Comparison of ENCODE assay signal across 17 cellular contexts in the genomic region with DNA sequence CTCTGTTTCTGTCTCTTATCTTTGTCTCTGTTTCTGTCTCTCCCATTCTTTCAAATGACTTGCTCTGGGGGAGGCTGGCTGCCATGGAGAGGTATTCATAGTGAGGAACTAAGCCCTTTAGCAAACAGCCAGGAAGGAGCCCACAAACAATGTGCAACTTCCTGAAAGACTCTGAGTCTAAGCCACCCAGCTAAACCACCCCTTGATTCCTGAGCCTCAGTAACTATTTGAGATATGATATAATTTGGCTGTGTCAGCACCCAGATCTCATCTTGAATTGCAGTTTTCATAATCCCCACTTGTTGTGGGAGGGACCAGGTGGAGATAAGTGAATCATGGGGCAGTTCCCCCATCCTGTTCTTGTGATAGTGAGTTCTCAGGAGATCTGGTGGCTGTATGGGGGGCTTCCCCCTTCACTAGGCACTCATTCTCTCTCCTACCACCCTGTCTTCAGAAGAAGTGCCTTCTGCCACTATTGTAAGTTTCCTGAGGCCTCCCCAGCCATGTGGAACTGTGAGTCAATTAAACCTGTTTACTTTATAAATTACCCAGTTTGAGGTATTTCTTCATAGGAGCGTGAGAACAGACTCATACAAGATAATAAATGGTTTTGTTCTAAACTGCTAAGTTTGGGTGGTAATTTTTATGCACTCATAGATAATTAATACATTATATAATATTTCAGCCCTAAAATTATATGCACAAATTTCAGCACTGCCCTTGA.
DNase-seq lines count a peak whose midpoint lies in the region; ATAC-seq, FAIRE-seq and TF ChIP-seq lines count a peak whose summit lies in the region.
"Had no signal": no experiment of that assay in that cellular context is flagged by ENCODE, and none has a peak within 500 bp of the region (broad histone marks: within the 10 kb centered on the region; RNA-seq: fewer than 3 reads in every experiment).

No MANE protein-coding gene starts in this region.

- no peaks in the 10 kb centered on the region for H3K4me1 ChIP-seq in naive thymus-derived CD4-positive, alpha-beta T cell (ENCODE audit: control insufficient read depth in 2 of 2, insufficient read depth in 2 of 2, low read length in 2 of 2)

- H3K27ac ChIP-seq in HL-60 (replicated peaks): peak overlapping the region; percentile 55
- no peak overlapping the region for H3K27ac ChIP-seq in naive thymus-derived CD4-positive, alpha-beta T cell (ENCODE audit: low read depth, low read length)

- CTCF ChIA-PET in naive thymus-derived CD4-positive, alpha-beta T cell (lab: Charles Lee): no interaction called here

- ATAC-seq in naive thymus-derived CD4-positive, alpha-beta T cell: peak; percentile 65
- no peak for ATAC-seq in HG03280 (IDR thresholded peaks at IDR 0.05; ENCODE audit: unreplicated experiment)
- ATAC-seq: activated naive CD4-positive, alpha-beta T cell treated with anti-CD3 and anti-CD28 coated beads, Interleukin-2, amount 50 U/mL, for 72 hours had no signal

- intact Hi-C loops in naive thymus-derived CD4-positive, alpha-beta T cell (cut with micrococcal nuclease): no loop called here

- H3K4me1 Mint-ChIP-seq in naive thymus-derived CD4-positive, alpha-beta T cell: no peaks in the 10 kb centered on the region
- H3K4me1 Mint-ChIP-seq: activated CD4-positive, alpha-beta T cell treated with anti-CD3 and anti-CD28 coated beads, Interleukin-2, amount 10 ng/mL, durations not matched to agents 7 days and 5 days; nephron progenitor cell had no signal

- H3K9me3 ChIP-seq in naive thymus-derived CD4-positive, alpha-beta T cell (ENCODE audit: control insufficient read depth in 2 of 3, low read length in 3 of 3): no peaks in the 10 kb centered on the region

- H3K4me3 ChIP-seq in HL-60 (replicated peaks; ENCODE audit: insufficient read depth, low read length): no peak overlapping the region
- H3K4me3 ChIP-seq in bronchial epithelial cell (ENCODE audit: low read depth, low read length): no peak overlapping the region
- H3K4me3 ChIP-seq in naive thymus-derived CD4-positive, alpha-beta T cell (ENCODE audit: low read length): no peak overlapping the region

- no peaks in the 10 kb centered on the region for H3K36me3 ChIP-seq in bronchial epithelial cell (ENCODE audit: control insufficient read depth, insufficient read depth, low read length)
- no peaks in the 10 kb centered on the region for H3K36me3 ChIP-seq in naive thymus-derived CD4-positive, alpha-beta T cell (ENCODE audit: control insufficient read depth in 2 of 3, insufficient read depth in 3 of 3, low read length in 3 of 3)

- no peak for TF ChIP-seq CTCF in HL-60 (IDR thresholded peaks at IDR 0.05; ENCODE audit: insufficient read depth, low read length)
- no peak for TF ChIP-seq CTCF in bronchial epithelial cell (IDR thresholded peaks at IDR 0.05; ENCODE audit: insufficient read depth, low read length, severe bottlenecking)

- H3K4me3 Mint-ChIP-seq in naive thymus-derived CD4-positive, alpha-beta T cell: no peak overlapping the region
- H3K4me3 Mint-ChIP-seq: activated CD4-positive, alpha-beta T cell treated with anti-CD3 and anti-CD28 coated beads, Interleukin-2, amount 10 ng/mL, durations not matched to agents 7 days and 5 days; nephron progenitor cell had no signal

- peak; percentile 5 to 75 for DNase-seq in HL-60 (ENCODE audit: low read depth in 1 of 2, low spot score in 1 of 2)
- peak; percentile 43 for DNase-seq in NOMO-1 treated with DMSO at 0.1 percent for 48 hours (lab: John Stamatoyannopoulos, UW; ENCODE audit: unreplicated experiment)
- peak; percentile 35 for DNase-seq in bronchial epithelial cell (ENCODE audit: low read depth)
- DNase-seq in naive thymus-derived CD4-positive, alpha-beta T cell: no peak
- no peak for DNase-seq in mesenteric fat pad (ENCODE audit: low spot score)
- no peak for DNase-seq in stimulated activated CD4-positive, alpha-beta T cell treated with anti-CD3 and anti-CD28 coated beads, Interleukin-4, amount 100 ng/mL, for 1 hour
- DNase-seq: activated CD4-positive, alpha-beta T cell treated with anti-CD3 and anti-CD28 coated beads, Interleukin-2, amount 10 ng/mL, durations not matched to agents 7 days and 5 days; activated T-cell treated with anti-CD3 and anti-CD28 coated beads, Interleukin-2, amount 50 U/mL, for 1 hour; effector CD8-positive, alpha-beta T cell; foreskin fibroblast; nephron progenitor cell; SHP77 treated with DMSO at 0.1 percent for 48 hours; stimulated activated CD4-positive, alpha-beta T cell treated with anti-CD3 and anti-CD28 coated beads, Interleukin-15, amount 100 ng/mL, for 24 hours; T1000 had no signal

- FAIRE-seq in bronchial epithelial cell (lab: Jason Lieb, UNC): no peak
- FAIRE-seq: D721Med had no signal

- H3K36me3 Mint-ChIP-seq in naive thymus-derived CD4-positive, alpha-beta T cell: no peaks in the 10 kb centered on the region
- H3K36me3 Mint-ChIP-seq: activated naive CD4-positive, alpha-beta T cell treated with anti-CD3 and anti-CD28 coated beads, Interleukin-2, amount 50 U/mL, for 72 hours had no signal

- H3K27me3 Mint-ChIP-seq in naive thymus-derived CD4-positive, alpha-beta T cell: peaks cover 0 to 6% (median 3%) of the 10 kb centered on the region in 5 donors
- H3K27me3 Mint-ChIP-seq: activated CD4-positive, alpha-beta T cell treated with anti-CD3 and anti-CD28 coated beads, Interleukin-2, amount 10 ng/mL, durations not matched to agents 7 days and 5 days had no signal

- POLR2A ChIA-PET in naive thymus-derived CD4-positive, alpha-beta T cell (lab: Charles Lee): no interaction called here

- H3K9me3 Mint-ChIP-seq in naive thymus-derived CD4-positive, alpha-beta T cell: peaks cover 0 to 5% (median 0%) of the 10 kb centered on the region in 11 donors
- H3K9me3 Mint-ChIP-seq: activated CD4-positive, alpha-beta T cell treated with anti-CD3 and anti-CD28 coated beads, Interleukin-2, amount 10 ng/mL, durations not matched to agents 7 days and 5 days; nephron progenitor cell had no signal

- H3K27me3 ChIP-seq in HL-60 (ENCODE audit: insufficient read depth, poor library complexity, severe bottlenecking): no peaks in the 10 kb centered on the region
- no peaks in the 10 kb centered on the region for H3K27me3 ChIP-seq in bronchial epithelial cell (ENCODE audit: control insufficient read depth, insufficient read depth, low read length)
- no peaks in the 10 kb centered on the region for H3K27me3 ChIP-seq in naive thymus-derived CD4-positive, alpha-beta T cell (ENCODE audit: control insufficient read depth in 2 of 2, insufficient read depth in 2 of 2, low read length in 2 of 2)

- no peak overlapping the region for H3K27ac Mint-ChIP-seq in naive thymus-derived CD4-positive, alpha-beta T cell
- H3K27ac Mint-ChIP-seq: activated CD4-positive, alpha-beta T cell treated with anti-CD3 and anti-CD28 coated beads, Interleukin-2, amount 10 ng/mL, durations not matched to agents 7 days and 5 days; activated naive CD4-positive, alpha-beta T cell treated with anti-CD3 and anti-CD28 coated beads, Interleukin-2, amount 50 U/mL, for 72 hours; nephron progenitor cell had no signal

Comparison
In these comparisons a context has a peak if more than half of its experiments do, and no peak if none do; other contexts are left out.
1. DNase-seq: peak in HL-60 (2 of 2), NOMO-1 treated with DMSO at 0.1 percent for 48 hours (single experiment) and bronchial epithelial cell (single experiment); none in naive thymus-derived CD4-positive, alpha-beta T cell (0 of 9), mesenteric fat pad (single experiment) and stimulated activated CD4-positive, alpha-beta T cell treated with anti-CD3 and anti-CD28 coated beads, Interleukin-4, amount 100 ng/mL, for 1 hour (single experiment).